20 cellular contexts compared by ENCODE assay signal in genomic region chr1:53107090-53107489, GRCh38. TPM values are rescaled to one million over a fixed set of nuclear protein-coding genes. Genes with fewer than 3 reads are reported as not detected.
"Had no signal": no experiment of that assay in that cellular context is flagged by ENCODE, and none has a peak within 500 bp of the region (broad histone marks: within the 10 kb centered on the region; RNA-seq: fewer than 3 reads in every experiment).

No MANE protein-coding gene starts in this region.

- H3K4me3 Mint-ChIP-seq: activated naive CD8-positive, alpha-beta T cell treated with anti-CD3 and anti-CD28 coated beads for 36 hours; activated T-cell treated with anti-CD3 and anti-CD28 coated beads, Interleukin-2, amount 50 U/mL, for 4 hours; stimulated activated naive B cell treated with anti-CD40 and anti-IgM and Interleukin-4, amounts not matched to agents 10 μg/mL and 1 μg/mL and 100 μg/mL, for 72 hours had no signal

- FAIRE-seq: endometrium, TTC549 had no signal

- H3K4me1 ChIP-seq: breast epithelium had no signal

- H3K27me3 ChIP-seq: breast epithelium, transverse colon had no signal

- H3K9me3 Mint-ChIP-seq: activated T-cell treated with anti-CD3 and anti-CD28 coated beads, Interleukin-2, amount 50 U/mL, for 4 hours; stimulated activated naive B cell treated with anti-CD40 and anti-IgM and Interleukin-4, amounts not matched to agents 10 μg/mL and 1 μg/mL and 100 μg/mL, for 72 hours had no signal

- H3K27ac ChIP-seq: breast epithelium, lower lobe of right lung, spleen had no signal

- H3K27ac Mint-ChIP-seq: activated naive CD8-positive, alpha-beta T cell treated with anti-CD3 and anti-CD28 coated beads for 36 hours; stimulated activated naive B cell treated with anti-CD40 and anti-IgM and Interleukin-4, amounts not matched to agents 10 μg/mL and 1 μg/mL and 100 μg/mL, for 72 hours had no signal

- H3K4me3 ChIP-seq: breast epithelium, lower lobe of right lung, spleen, transverse colon had no signal

- H3K36me3 Mint-ChIP-seq: activated naive CD8-positive, alpha-beta T cell treated with anti-CD3 and anti-CD28 coated beads for 36 hours; stimulated activated naive B cell treated with anti-CD40 and anti-IgM and Interleukin-4, amounts not matched to agents 10 μg/mL and 1 μg/mL and 100 μg/mL, for 72 hours had no signal

- H3K36me3 ChIP-seq: breast epithelium, lower lobe of right lung, spleen, transverse colon had no signal

- DNase-seq: activated CD4-positive, alpha-beta T cell treated with anti-CD3 and anti-CD28 coated beads, Interleukin-2, amount 50 U/mL, for 48 hours; activated gamma-delta T cell treated with Interleukin-2 at 50 U/mL for 16 hours; activated naive CD8-positive, alpha-beta T cell treated with anti-CD3 and anti-CD28 coated beads for 36 hours; activated T-cell treated with anti-CD3 and anti-CD28 coated beads, Interleukin-2, amount 50 U/mL, for 4 hours; left cardiac atrium; lower lobe of right lung; midbrain; posterior cingulate gyrus; spleen; stimulated activated CD4-positive, alpha-beta T cell treated with anti-CD3 and anti-CD28 coated beads, Interleukin-1b, Interleukin-23, amount 100 ng/mL, for 48 hours; stimulated activated naive B cell treated with anti-CD40 and anti-IgM and Interleukin-4, amounts not matched to agents 10 μg/mL and 1 μg/mL and 100 μg/mL, for 72 hours; substantia nigra; transverse colon had no signal

- H3K9me3 ChIP-seq: breast epithelium, transverse colon had no signal

- ATAC-seq: activated CD4-positive, CD25-positive, alpha-beta regulatory T cell treated with anti-CD3 and anti-CD28 coated beads, Interleukin-2, amount 50 U/mL, for 24 hours; activated T-cell treated with anti-CD3 and anti-CD28 coated beads, Interleukin-2, amount 50 U/mL, for 4 hours; esophagus mucosa; left cardiac atrium; stimulated activated naive B cell treated with anti-CD40 and anti-IgM and Interleukin-4, amounts not matched to agents 10 μg/mL and 1 μg/mL and 100 μg/mL, for 72 hours had no signal

RNA-seq across cellular contexts. Expression of gene SLC1A7, which starts 35.3 kb away (rescaled TPM):
- total RNA-seq: activated naive CD8-positive, alpha-beta T cell treated with anti-CD3 and anti-CD28 coated beads for 36 hours; activated T-cell treated with anti-CD3 and anti-CD28 coated beads, Interleukin-2, amount 50 U/mL, for 4 hours; chondrocyte; dermis microvascular lymphatic vessel endothelial cell; esophagus mucosa had no signal

RNA-seq across cellular contexts. Expression of gene PODN, which starts 45.1 kb away (rescaled TPM):
- total RNA-seq: activated naive CD8-positive, alpha-beta T cell treated with anti-CD3 and anti-CD28 coated beads for 36 hours had no signal
